ENCODE assay signal across 8 cellular contexts in the genomic region with DNA sequence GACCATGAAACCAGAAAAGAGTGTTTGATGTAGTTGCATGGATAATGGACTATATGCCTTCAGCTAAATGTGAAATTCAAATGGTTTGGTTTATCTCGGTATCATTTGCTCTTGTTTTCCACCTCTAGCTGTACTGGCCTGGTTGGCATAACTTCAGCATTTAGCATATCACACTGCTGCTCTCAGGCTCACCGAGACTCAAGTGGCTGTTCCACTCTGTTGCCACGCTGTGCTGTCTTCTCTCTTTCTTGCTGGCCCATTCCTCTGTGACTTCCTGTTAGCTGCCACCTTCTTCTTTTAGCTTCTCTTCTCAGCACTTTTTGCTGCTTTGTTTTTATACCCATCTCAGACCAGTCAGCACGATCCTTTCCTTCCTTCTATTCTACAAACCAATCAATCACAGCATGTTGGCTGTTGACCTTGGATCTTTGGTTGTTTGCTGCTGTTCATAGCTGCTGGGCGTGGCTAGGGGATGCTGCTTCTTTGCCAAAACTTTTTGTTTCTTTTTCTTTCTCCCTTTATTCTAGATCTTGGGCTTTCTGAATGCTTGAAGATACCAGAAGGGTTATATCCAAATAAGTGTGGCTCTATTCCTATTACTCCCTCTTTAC. TPM values are rescaled to one million over a fixed set of nuclear protein-coding genes. Genes with fewer than 3 reads are reported as not detected.
A peak's percentile ranks its signal among the peaks of the same experiment; 100 is the strongest.
DNase-seq lines count a peak whose midpoint lies in the region; ATAC-seq and TF ChIP-seq lines count a peak whose summit lies in the region.
"Had no signal": no experiment of that assay in that cellular context is flagged by ENCODE, and none has a peak within 500 bp of the region (broad histone marks: within the 10 kb centered on the region; RNA-seq: fewer than 3 reads in every experiment).

No MANE protein-coding gene starts in this region.

- H3K27ac ChIP-seq in Panc1 (ENCODE audit: low read length) (no peak overlapping the region), prostate gland (no peak overlapping the region)
- H3K27ac ChIP-seq: SJCRH30 had no signal

- in situ Hi-C loops in Panc1 (cut with HindIII; ENCODE audit: low pct_unique_long_range_greater_than_20kb, low sequenced_read_pairs), result no loop called here

- no peak for DNase-seq in Panc1 (ENCODE audit: low read depth, low spot score)
- peak in 1 of 2 donors; percentile 1 for DNase-seq in memory B cell (ENCODE audit: low spot score in 2 of 2)
- no peak for DNase-seq in prostate gland (ENCODE audit: low spot score)
- DNase-seq in dedifferentiated amniotic fluid mesenchymal stem cell (ENCODE audit: extremely low spot score), result no peak

- H3K4me1 Mint-ChIP-seq in memory B cell, result peaks cover 24% of the 10 kb centered on the region

- H3K27ac Mint-ChIP-seq in memory B cell, result peak overlapping the region; percentile 31

- H3K27me3 Mint-ChIP-seq in memory B cell, result no peaks in the 10 kb centered on the region

- TF ChIP-seq CTCF in Panc1 (IDR thresholded peaks at IDR 0.05) (0 out of 2 replicates have a peak, but pooled peaks have one; percentile 21), prostate gland (IDR thresholded peaks at IDR 0.05) (no peak)

- H3K36me3 Mint-ChIP-seq in memory B cell, result peaks cover 8% of the 10 kb centered on the region

- no TSS peak for BruUV-seq in Panc1 (replicated peaks; lab: Mats Ljungman, UMichigan)

- H3K36me3 ChIP-seq in Panc1 (ENCODE audit: control insufficient read depth, insufficient read depth, low read length) (no peaks in the 10 kb centered on the region), prostate gland (no peaks in the 10 kb centered on the region)
- H3K36me3 ChIP-seq: SJCRH30 had no signal

- H3K9me3 ChIP-seq in Panc1 (ENCODE audit: control insufficient read depth, insufficient read depth, low read depth, low read length) (no peaks in the 10 kb centered on the region), prostate gland (no peaks in the 10 kb centered on the region)
- H3K9me3 ChIP-seq: SJCRH30 had no signal

- H3K4me1 ChIP-seq in Panc1 (ENCODE audit: control insufficient read depth, insufficient read depth, low read length) (no peaks in the 10 kb centered on the region), prostate gland (replicated peaks) (no peaks in the 10 kb centered on the region)
- H3K4me1 ChIP-seq: SJCRH30 had no signal

- peak overlapping the region; percentile 49 for H3K4me3 Mint-ChIP-seq in memory B cell

- H3K27me3 ChIP-seq in Panc1 (ENCODE audit: control insufficient read depth, insufficient read depth, low read length) (no peaks in the 10 kb centered on the region), prostate gland (replicated peaks; ENCODE audit: insufficient read depth) (no peaks in the 10 kb centered on the region)
- H3K27me3 ChIP-seq: SJCRH30 had no signal

- ATAC-seq in GM18858 (IDR thresholded peaks at IDR 0.05; ENCODE audit: unreplicated experiment) (peak; percentile 58), GM21515 (IDR thresholded peaks at IDR 0.05; ENCODE audit: unreplicated experiment) (peak; percentile 81), Panc1 (no peak), memory B cell (ENCODE audit: low read depth) (peak; percentile 90), HG02870 (IDR thresholded peaks at IDR 0.05; ENCODE audit: unreplicated experiment) (no peak)

- intact Hi-C loops in Panc1 (cut with micrococcal nuclease; ENCODE audit: unreplicated experiment) (no loop called here), prostate gland (cut with DNase I) (no loop called here)

- H3K4me3 ChIP-seq in Panc1 (ENCODE audit: low read depth in 2 of 2, low read length in 2 of 2) (no peak overlapping the region), prostate gland (no peak overlapping the region)
- H3K4me3 ChIP-seq: SJCRH30 had no signal

- no peak for TF ChIP-seq POLR2A in prostate gland (IDR thresholded peaks at IDR 0.05)

- H3K9me3 Mint-ChIP-seq in memory B cell, result no peaks in the 10 kb centered on the region

- WGBS in prostate gland, result 72% methylated on average over 5 of the region's 5 CpGs

- CTCF ChIA-PET in Panc1 (lab: Charles Lee), result interaction anchor here (0.6 kb wide), 1 partner anchor 29 kb away, joined by 3 read pairs; no protein-coding TSS in a partner anchor

- POLR2A ChIA-PET in Panc1 (lab: Charles Lee), result interaction anchor here (1.0 kb wide), 1 partner anchor 18 kb away, joined by 3 read pairs; no protein-coding TSS in a partner anchor

RNA-seq across cellular contexts. Expression of a gene that starts 24.0 kb away (rescaled TPM):
- 19.6 TPM for total RNA-seq in Panc1 (2021; ENCODE audit: unreplicated experiment)
- 8.9 TPM for polyA plus RNA-seq in Panc1 (2012; ENCODE audit: insufficient read length)
- 10 to 100 TPM in 1 of 2 donors, 1 to 10 TPM in 1; 7.2 to 25.7 TPM for total RNA-seq in prostate gland

Comparison
In these comparisons a context has a peak if more than half of its experiments do, and no peak if none do; other contexts are left out.
1. ATAC-seq: peak in GM18858 (single experiment), GM21515 (single experiment) and memory B cell (single experiment); none in Panc1 (single experiment) and HG02870 (single experiment).